In genomic region chr2:190879474-190880373, GRCh38 we compare ENCODE assay signal across 8 cellular contexts. TPM values are rescaled to one million over a fixed set of nuclear protein-coding genes. Genes with fewer than 3 reads are reported as not detected.
DNase-seq lines count a peak whose midpoint lies in the region; ATAC-seq and TF ChIP-seq lines count a peak whose summit lies in the region.

No MANE protein-coding gene starts in this region.

- in situ Hi-C loops in gastrocnemius medialis (cut with MboI; ENCODE audit: low sequenced_read_pairs in 4 of 4) = loop anchor here in 1 of 4 donors (25.0 kb wide), 1 partner anchor 133 kb away; the partner anchor contains the start of gene STAT1

- H3K4me3 ChIP-seq in CD4-positive, alpha-beta memory T cell (ENCODE audit: low read length in 2 of 2) = peak overlapping the region; percentile 88 to 94
- H3K4me3 ChIP-seq in HUES64 (ENCODE audit: low read length) (peak overlapping the region; percentile 69), gastrocnemius medialis (peak overlapping the region; percentile 58 to 96 (median 87))

- H3K27ac Mint-ChIP-seq in CD4-positive, alpha-beta memory T cell = peak overlapping the region; percentile 96 to 99 (median 99)

- peak overlapping the region; percentile 93 for H3K27ac ChIP-seq in CD4-positive, alpha-beta memory T cell (ENCODE audit: low read depth, low read length)
- H3K27ac ChIP-seq in HUES64 (ENCODE audit: low read depth, low read length) (no peak overlapping the region), foreskin keratinocyte (peak overlapping the region; percentile 92), gastrocnemius medialis (peak overlapping the region; percentile 92 to 94 (median 93))

- H3K9me3 ChIP-seq in CD4-positive, alpha-beta memory T cell (ENCODE audit: control insufficient read depth in 1 of 2, low read length in 2 of 2) = no peaks in the 10 kb centered on the region
- no peaks in the 10 kb centered on the region for H3K9me3 ChIP-seq in HUES64 (ENCODE audit: insufficient read depth, low read depth, low read length)
- no peaks in the 10 kb centered on the region for H3K9me3 ChIP-seq in gastrocnemius medialis

- H3K9me3 Mint-ChIP-seq in CD4-positive, alpha-beta memory T cell = peaks cover 0 to 4% (median 0%) of the 10 kb centered on the region in 8 donors

- TF ChIP-seq CTCF in foreskin keratinocyte (conservative IDR thresholded peaks at IDR 0.05) = no peak
- TF ChIP-seq CTCF in gastrocnemius medialis (IDR thresholded peaks at IDR 0.05 in 4 of 5, conservative IDR thresholded peaks at IDR 0.05 in 1 of 5) = no peak

- intact Hi-C loops in CD4-positive, alpha-beta memory T cell (cut with micrococcal nuclease) = loop anchor here (1.0 to 5.0 kb wide), 7 partner anchors 29 to 1097 kb away; partner anchors contain the start of genes MFSD6, NAB1, NEMP2 and ORMDL1
- intact Hi-C loops in gastrocnemius medialis (cut with DNase I; ENCODE audit: low total_unique reads) = loop anchor here (2.0 to 10.0 kb wide), 5 partner anchors 141 to 1117 kb away; partner anchors contain the start of genes INPP1, NAB1, NABP1 and OSGEPL1

- no peak for TF ChIP-seq POLR2A in gastrocnemius medialis (IDR thresholded peaks at IDR 0.05)

- H3K36me3 ChIP-seq in CD4-positive, alpha-beta memory T cell (ENCODE audit: insufficient read depth, low read length) = no peaks in the 10 kb centered on the region
- H3K36me3 ChIP-seq in HUES64 (ENCODE audit: insufficient read depth, low read length) (no peaks in the 10 kb centered on the region; the same call in 1 of the 2 replicates), gastrocnemius medialis (no peaks in the 10 kb centered on the region)

- H3K27me3 Mint-ChIP-seq in CD4-positive, alpha-beta memory T cell = no peaks in the 10 kb centered on the region

- DNase-seq in CD4-positive, alpha-beta memory T cell = peak in 1 of 5 donors; percentile 69
- DNase-seq in activated T-helper 1 cell treated with Interleukin-2 at 50 U/mL for 16 hours (ENCODE audit: low read depth) (peak; percentile 9), foreskin keratinocyte (no peak), gastrocnemius medialis (no peak), DMS153 (lab: John Stamatoyannopoulos, UW) (no peak), NCI-H2081 treated with DMSO at 0.1 percent for 48 hours (lab: John Stamatoyannopoulos, UW) (no peak), SKM-1 treated with dmso at 0.1 percent for 144 hours (lab: John Stamatoyannopoulos, UW; ENCODE audit: unreplicated experiment) (no peak)

- CTCF ChIA-PET in CD4-positive, alpha-beta memory T cell (lab: Charles Lee; ENCODE audit: partially characterized antibody) = interaction anchor here (0.6 to 8.6 kb wide), 6 partner anchors 9 to 135 kb away, joined by 3 to 83 read pairs (median 3); partner anchors contain the start of gene STAT1

- 46% methylated on average over 25 of the region's 28 CpGs for WGBS in HUES64

- POLR2A ChIA-PET in CD4-positive, alpha-beta memory T cell (lab: Charles Lee; ENCODE audit: partially characterized antibody) = interaction anchor here (0.6 to 7.3 kb wide), 26 partner anchors 11 to 1299 kb away, joined by 3 to 94 read pairs (median 8); partner anchors contain the start of genes NABP1, NEMP2, SLC40A1 and STAT1

- H3K36me3 Mint-ChIP-seq in CD4-positive, alpha-beta memory T cell = peaks cover 7 to 29% of the 10 kb centered on the region in 2 donors

- no peaks in the 10 kb centered on the region for H3K27me3 ChIP-seq in CD4-positive, alpha-beta memory T cell (ENCODE audit: insufficient read depth, low read length)
- H3K27me3 ChIP-seq in HUES64 (ENCODE audit: insufficient read depth, low read length) = no peaks in the 10 kb centered on the region; the same call in 1 of the 2 replicates
- H3K27me3 ChIP-seq in foreskin keratinocyte = no peaks in the 10 kb centered on the region
- no peaks in the 10 kb centered on the region for H3K27me3 ChIP-seq in gastrocnemius medialis

- H3K4me1 ChIP-seq in CD4-positive, alpha-beta memory T cell (ENCODE audit: insufficient read depth, low read length) = peaks cover 52% of the 10 kb centered on the region
- peaks cover 22% of the 10 kb centered on the region for H3K4me1 ChIP-seq in HUES64 (ENCODE audit: insufficient read depth, low read length)
- peaks cover 18% of the 10 kb centered on the region for H3K4me1 ChIP-seq in foreskin keratinocyte
- peaks cover 22 to 30% of the 10 kb centered on the region in 2 donors for H3K4me1 ChIP-seq in gastrocnemius medialis

- peak overlapping the region; percentile 39 for H3K9ac ChIP-seq in HUES64 (ENCODE audit: low read depth, low read length)

- peaks cover 30 to 70% (median 44%) of the 10 kb centered on the region in 4 donors for H3K4me1 Mint-ChIP-seq in CD4-positive, alpha-beta memory T cell

- H3K4me3 Mint-ChIP-seq in CD4-positive, alpha-beta memory T cell = peak overlapping the region; percentile 96 to 99 (median 97)

- ATAC-seq in foreskin keratinocyte = no peak
- ATAC-seq in gastrocnemius medialis = peak; percentile 20 to 22

RNA-seq across cellular contexts. Expression of gene GLS, which starts 0.9 kb away (rescaled TPM):
- total RNA-seq in CD4-positive, alpha-beta memory T cell = 100 to 1,000 TPM; 200 to 208 TPM
- 10 to 100 TPM; 27.0 to 64.6 TPM for polyA plus RNA-seq in CD4-positive, alpha-beta memory T cell
- polyA plus RNA-seq in HUES64 (2013, experiment 1 of 2) = 35.0 TPM
- 34.9 TPM for polyA plus RNA-seq in HUES64 (2013, experiment 2 of 2)
- total RNA-seq in foreskin keratinocyte (75.9 and 94.3 TPM in 2 replicates), gastrocnemius medialis (10 to 100 TPM; 12.4 to 32.6 (median 21.8) TPM)
- 15.7 and 17.1 TPM in 2 replicates for polyA plus RNA-seq in foreskin keratinocyte
